ENCODE assay signal across 14 cellular contexts in the genomic region with DNA sequence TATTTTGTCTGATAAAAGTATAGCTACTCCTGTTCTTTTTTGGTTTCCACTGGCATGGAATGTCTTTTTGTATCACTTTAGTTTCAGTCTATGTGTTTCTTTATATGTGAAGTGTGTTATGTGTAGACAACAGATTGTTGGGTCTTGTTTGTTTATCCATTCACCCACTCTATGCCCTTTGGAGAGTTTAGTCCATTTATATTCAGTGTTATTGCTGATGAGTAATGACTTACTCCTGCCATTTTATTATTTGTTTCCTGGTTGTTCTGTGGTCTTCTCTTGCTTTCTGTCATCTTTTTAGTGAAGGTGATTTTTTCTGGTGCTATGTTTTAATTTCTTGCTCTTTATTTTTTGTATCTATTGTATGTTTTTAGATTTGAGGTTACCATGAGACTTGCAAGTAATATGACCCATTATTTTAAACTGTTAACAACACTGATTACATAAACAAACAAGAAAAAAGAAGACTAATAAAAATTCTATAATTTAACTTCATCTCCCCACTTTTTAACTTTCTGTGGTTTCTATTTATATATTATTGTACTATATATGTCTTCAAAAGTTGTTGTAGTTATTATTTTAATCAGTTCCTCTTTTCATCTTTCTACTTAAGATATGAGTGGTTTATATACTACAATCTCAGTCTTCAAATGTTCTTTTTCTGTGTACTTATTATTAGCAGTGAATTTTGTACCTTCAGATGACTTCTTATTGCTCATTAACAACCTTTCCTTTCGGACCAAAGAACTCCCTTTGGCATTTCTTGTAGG.
DNase-seq lines count a peak whose midpoint lies in the region; ATAC-seq, FAIRE-seq and TF ChIP-seq lines count a peak whose summit lies in the region.
"Had no signal": no experiment of that assay in that cellular context is flagged by ENCODE, and none has a peak within 500 bp of the region (broad histone marks: within the 10 kb centered on the region; RNA-seq: fewer than 3 reads in every experiment).

No MANE protein-coding gene starts in this region.

- H3K36me3 ChIP-seq in kidney (ENCODE audit: control insufficient read depth in 1 of 2, insufficient read depth in 2 of 2, low read length in 2 of 2) = no peaks in the 10 kb centered on the region
- H3K36me3 ChIP-seq: BE2C had no signal

- peak; percentile 33 for FAIRE-seq in kidney (lab: Jason Lieb, UNC)

- no peak overlapping the region for H3K4me3 ChIP-seq in kidney (ENCODE audit: low read length in 2 of 2)

- no peak overlapping the region for H3K27ac ChIP-seq in kidney (ENCODE audit: low read depth in 2 of 2, low read length in 2 of 2)

- intact Hi-C loops in kidney (cut with DNase I) = no loop called here

- DNase-seq in kidney (no peak), DMS 273 treated with DMSO at 0.1 percent for 48 hours (lab: John Stamatoyannopoulos, UW) (no peak), hypothalamus (lab: John Stamatoyannopoulos, UW) (no peak), Kasumi-1 (lab: John Stamatoyannopoulos, UW) (no peak)
- no peak for DNase-seq in activated naive CD4-positive, alpha-beta T cell treated with anti-CD3 and anti-CD28 coated beads, Interleukin-2, amount 50 U/mL, for 16 hours
- DNase-seq: activated CD8-positive, alpha-beta memory T cell treated with anti-CD3 and anti-CD28 coated beads, Interleukin-2, amount 50 U/mL, for 4 hours; BE2C; foreskin melanocyte; immature natural killer cell; MM.1S had no signal

- ATAC-seq in GM18519 (IDR thresholded peaks at IDR 0.05; ENCODE audit: low FRiP score, unreplicated experiment) (peak; percentile 60), GM21447 (IDR thresholded peaks at IDR 0.05; ENCODE audit: unreplicated experiment) (peak; percentile 60), HG03108 (IDR thresholded peaks at IDR 0.05; ENCODE audit: unreplicated experiment) (peak; percentile 55)
- ATAC-seq: activated naive CD4-positive, alpha-beta T cell treated with anti-CD3 and anti-CD28 coated beads, Interleukin-2, amount 50 U/mL, for 72 hours had no signal

- no peak for TF ChIP-seq CTCF in kidney (IDR thresholded peaks at IDR 0.05; ENCODE audit: borderline replicate concordance, extremely low read depth, insufficient read depth)

- no peaks in the 10 kb centered on the region for H3K9me3 ChIP-seq in kidney (ENCODE audit: control insufficient read depth in 1 of 2, low read length in 2 of 2)
- H3K9me3 ChIP-seq: BE2C had no signal

- H3K4me1 ChIP-seq in kidney (ENCODE audit: control insufficient read depth in 1 of 2, insufficient read depth in 1 of 2, low read depth in 1 of 2, low read length in 2 of 2) = no peaks in the 10 kb centered on the region
- H3K4me1 ChIP-seq: BE2C had no signal

- H3K9ac ChIP-seq in kidney (ENCODE audit: low read length in 2 of 2) = no peak overlapping the region
